12 cellular contexts compared by ENCODE assay signal in the genomic region with DNA sequence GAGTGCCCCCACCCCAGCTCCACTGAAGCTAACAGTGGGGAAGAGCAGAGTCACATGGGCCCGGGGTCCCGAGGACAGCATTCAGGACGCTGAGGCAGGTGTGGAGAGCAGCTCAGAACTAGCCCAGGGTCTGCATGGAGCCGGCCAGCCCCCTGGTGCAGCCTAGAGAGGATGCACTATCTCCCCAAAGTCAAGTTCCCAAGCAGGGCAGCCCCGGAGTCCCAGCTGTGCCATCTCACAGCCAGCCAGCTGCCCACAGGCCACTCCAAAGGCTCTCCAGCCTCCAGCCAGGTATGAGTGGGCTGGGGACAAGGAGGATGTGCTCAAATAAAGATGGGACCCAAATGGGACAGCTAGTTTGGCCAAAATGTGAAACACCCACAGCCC. TPM values are rescaled to one million over a fixed set of nuclear protein-coding genes. Genes with fewer than 3 reads are reported as not detected.
A peak's percentile ranks its signal among the peaks of the same experiment; 100 is the strongest.
DNase-seq lines count a peak whose midpoint lies in the region; FAIRE-seq and TF ChIP-seq lines count a peak whose summit lies in the region.
"Had no signal": no experiment of that assay in that cellular context is flagged by ENCODE, and none has a peak within 500 bp of the region (broad histone marks: within the 10 kb centered on the region; RNA-seq: fewer than 3 reads in every experiment).

No MANE protein-coding gene starts in this region.

- H3K79me1 ChIP-seq in mesendoderm (ENCODE audit: low read length): no peaks in the 10 kb centered on the region

- no peak overlapping the region for H3K23ac ChIP-seq in mesendoderm (ENCODE audit: low read length)

- H3K4me3 Mint-ChIP-seq in activated CD4-positive, alpha-beta T cell treated with anti-CD3 and anti-CD28 coated beads, Interleukin-2, amount 10 ng/mL, durations not matched to agents 7 days and 5 days: no peak overlapping the region

- no peak overlapping the region for H4K5ac ChIP-seq in mesendoderm (ENCODE audit: low read length)

- H2BK15ac ChIP-seq in mesendoderm (replicated peaks; ENCODE audit: low read depth): no peak overlapping the region

- H3K4me3 ChIP-seq in mesendoderm (ENCODE audit: low read length) (no peak overlapping the region), tibial nerve (no peak overlapping the region)

- no peak overlapping the region for H3K4ac ChIP-seq in mesendoderm (ENCODE audit: low read depth, low read length)

- H3K27ac Mint-ChIP-seq in activated CD4-positive, alpha-beta T cell treated with anti-CD3 and anti-CD28 coated beads, Interleukin-2, amount 10 ng/mL, durations not matched to agents 7 days and 5 days: no peak overlapping the region

- no CpG with 5 or more reads among the region's 5 CpGs for WGBS in mesendoderm (ENCODE audit: extremely low coverage, insufficient coverage, low lambda C conversion rate)
- WGBS in tibial nerve, 2 donors: 82 to 96% methylated on average over 3 to 5 of the region's 5 CpGs

- no peaks in the 10 kb centered on the region for H3K9me3 ChIP-seq in tibial nerve

- no peak for TF ChIP-seq POLR2A in tibial nerve (IDR thresholded peaks at IDR 0.05)
- no peak for TF ChIP-seq POLR2A in GM12891 (IDR thresholded peaks at IDR 0.05; ENCODE audit: low read depth, low read length)

- H3K27ac ChIP-seq in angular gyrus (ENCODE audit: low read depth, low read length): peak overlapping the region; percentile 80
- H3K27ac ChIP-seq in mesendoderm (ENCODE audit: low read depth, low read length): no peak overlapping the region
- H3K27ac ChIP-seq in tibial nerve: peak overlapping the region; percentile 45 to 91 (median 66)

- H3K4me2 ChIP-seq in mesendoderm (ENCODE audit: low read length): no peak overlapping the region

- no peak overlapping the region for H3K9ac ChIP-seq in mesendoderm (ENCODE audit: low read length)

- no peak overlapping the region for H2AK5ac ChIP-seq in mesendoderm (ENCODE audit: low read length)

- H4K8ac ChIP-seq in mesendoderm (ENCODE audit: low read depth, low read length): no peak overlapping the region

- H3K9me3 Mint-ChIP-seq in activated CD4-positive, alpha-beta T cell treated with anti-CD3 and anti-CD28 coated beads, Interleukin-2, amount 10 ng/mL, durations not matched to agents 7 days and 5 days: no peaks in the 10 kb centered on the region

- H3K56ac ChIP-seq in mesendoderm (ENCODE audit: low read length): peak overlapping the region; percentile 44

- TF ChIP-seq EP300 in tibial nerve (IDR thresholded peaks at IDR 0.05): no peak

- POLR2A ChIA-PET in activated CD4-positive, alpha-beta T cell treated with anti-CD3 and anti-CD28 coated beads, Interleukin-2, amount 10 ng/mL, durations not matched to agents 7 days and 5 days (lab: Charles Lee): no interaction called here

- DNase-seq in NCI-H524 (lab: John Stamatoyannopoulos, UW) (peak; percentile 15 to 39), NCI-H524 treated with DMSO at 0.1 percent for 48 hours (lab: John Stamatoyannopoulos, UW) (no peak), mesendoderm (no peak), tibial nerve (ENCODE audit: low spot score in 2 of 2) (no peak), GM12891 (ENCODE audit: insufficient read length, low spot score) (no peak)
- no peak for DNase-seq in activated CD4-positive, CD25-positive, alpha-beta regulatory T cell treated with anti-CD3 and anti-CD28 coated beads, Interleukin-2, amount 50 U/mL, for 72 hours
- no peak for DNase-seq in activated CD4-positive, alpha-beta T cell treated with anti-CD3 and anti-CD28 coated beads, Interleukin-2, amount 10 ng/mL, durations not matched to agents 7 days and 5 days
- DNase-seq: activated CD8-positive, alpha-beta memory T cell treated with anti-CD3 and anti-CD28 coated beads for 24 hours; NCI-H2081; SHP77 treated with DMSO at 0.1 percent for 48 hours; T1000 had no signal

- CTCF ChIA-PET in activated CD4-positive, alpha-beta T cell treated with anti-CD3 and anti-CD28 coated beads, Interleukin-2, amount 10 ng/mL, durations not matched to agents 7 days and 5 days (lab: Charles Lee): interaction anchor here (8.2 kb wide), 1 partner anchor 15 kb away, joined by 101 read pairs; no protein-coding TSS in a partner anchor

- no peaks in the 10 kb centered on the region for H3K36me3 ChIP-seq in mesendoderm (ENCODE audit: control insufficient read depth, insufficient read depth, low read length)
- H3K36me3 ChIP-seq in tibial nerve: peaks cover 0 to 65% (median 0%) of the 10 kb centered on the region in 3 donors

- H2BK120ac ChIP-seq in mesendoderm (ENCODE audit: low read depth, low read length): no peak overlapping the region

- H2BK5ac ChIP-seq in mesendoderm (ENCODE audit: low read length): no peak overlapping the region

- H3K79me2 ChIP-seq in mesendoderm (ENCODE audit: control insufficient read depth, insufficient read depth, low read length): no peaks in the 10 kb centered on the region

- no peak overlapping the region for H3K18ac ChIP-seq in mesendoderm (ENCODE audit: low read length)

- TF ChIP-seq CTCF in tibial nerve (IDR thresholded peaks at IDR 0.05): no peak

- peaks cover 13% of the 10 kb centered on the region for H3K4me1 Mint-ChIP-seq in activated CD4-positive, alpha-beta T cell treated with anti-CD3 and anti-CD28 coated beads, Interleukin-2, amount 10 ng/mL, durations not matched to agents 7 days and 5 days

- H3K4me1 ChIP-seq in mesendoderm (ENCODE audit: control insufficient read depth, low read depth, low read length): peaks cover 5% of the 10 kb centered on the region
- peaks cover 3 to 51% (median 30%) of the 10 kb centered on the region in 4 donors for H3K4me1 ChIP-seq in tibial nerve

- H3K27me3 ChIP-seq in mesendoderm (ENCODE audit: insufficient read depth, low read length, poor library complexity) (no peaks in the 10 kb centered on the region), tibial nerve (no peaks in the 10 kb centered on the region)

- H3K27me3 Mint-ChIP-seq in activated CD4-positive, alpha-beta T cell treated with anti-CD3 and anti-CD28 coated beads, Interleukin-2, amount 10 ng/mL, durations not matched to agents 7 days and 5 days: no peaks in the 10 kb centered on the region

- no peak for FAIRE-seq in GM12891 (lab: Jason Lieb, UNC)

- H3K36me3 Mint-ChIP-seq in activated CD4-positive, alpha-beta T cell treated with anti-CD3 and anti-CD28 coated beads, Interleukin-2, amount 10 ng/mL, durations not matched to agents 7 days and 5 days (ENCODE audit: low read depth): peaks cover 37% of the 10 kb centered on the region

TF ChIP-seq in GM12891, 5 proteins besides CTCF, POLR2A, EP300 and RAD21:
- no peak for TF ChIP-seq TAF1 (IDR thresholded peaks at IDR 0.05; ENCODE audit: low read depth, low read length)
- TF ChIP-seq POLR2AphosphoS5 (IDR thresholded peaks at IDR 0.05; ENCODE audit: low read depth, low read length): no peak
- no peak for TF ChIP-seq PAX5 (IDR thresholded peaks at IDR 0.05; ENCODE audit: insufficient read depth, low read length, severe bottlenecking)
- no peak for TF ChIP-seq SPI1 (IDR thresholded peaks at IDR 0.05; ENCODE audit: low read depth, low read length)
- TF ChIP-seq POU2F2 (IDR thresholded peaks at IDR 0.05; ENCODE audit: low read depth, low read length): no peak
TF ChIP-seq in GM12891: peak in this region for 0.

RNA-seq across cellular contexts. Expression of a gene that starts 41.0 kb away (rescaled TPM):
- 18.7 TPM for polyA plus RNA-seq in mesendoderm (2013, experiment 1 of 2)
- 20.2 TPM for polyA plus RNA-seq in mesendoderm (2013, experiment 2 of 2)
- 100 to 1,000 TPM in 2 of 4 donors, 10 to 100 TPM in 2; 95.7 to 146 (median 98.8) TPM for total RNA-seq in tibial nerve
- polyA plus RNA-seq in GM12891 (2012; ENCODE audit: low read depth, missing spikeins): 37.7 TPM
- total RNA-seq in activated CD4-positive, alpha-beta T cell treated with anti-CD3 and anti-CD28 coated beads, Interleukin-2, amount 10 ng/mL, durations not matched to agents 7 days and 5 days: 100 to 1,000 TPM; 140 to 148 TPM

Comparison
In these comparisons a context has a peak if more than half of its experiments do, and no peak if none do; other contexts are left out.
1. DNase-seq: peak in NCI-H524 (2 of 2); none in NCI-H524 treated with DMSO at 0.1 percent for 48 hours (single experiment), mesendoderm (single experiment), tibial nerve (0 of 2), GM12891 (single experiment), activated CD4-positive, CD25-positive, alpha-beta regulatory T cell treated with anti-CD3 and anti-CD28 coated beads, Interleukin-2, amount 50 U/mL, for 72 hours (single experiment) and activated CD4-positive, alpha-beta T cell treated with anti-CD3 and anti-CD28 coated beads, Interleukin-2, amount 10 ng/mL, durations not matched to agents 7 days and 5 days (single experiment).